ENCODE assay signal across 1 cellular context in genomic region chr17:74935585-74936469, GRCh38.
TF ChIP-seq lines count a peak whose summit lies in the region.

OTOP3 (plus strand) TSS chr17:74935898; CDS start chr17:74935922, 24 bp downstream.

TF ChIP-seq in HepG2, 621 proteins besides CTCF, POLR2A, EP300 and RAD21 (continued from another document):
- TF ChIP-seq HNF4G (IDR thresholded peaks at IDR 0.05; ENCODE audit: borderline replicate concordance, low read depth, low read length): no peak
- TF ChIP-seq HNF4G (CRISPR knock-in tag; IDR thresholded peaks at IDR 0.05; ENCODE audit: borderline replicate concordance, low read depth): no peak
- TF ChIP-seq PITX1 (CRISPR knock-in tag; IDR thresholded peaks at IDR 0.05): peak; percentile 71; the same call in 1 of the 2 replicates
- TF ChIP-seq SMARCC2 (IDR thresholded peaks at IDR 0.05): no peak
- no peak for TF ChIP-seq THRA (CRISPR knock-in tag; IDR thresholded peaks at IDR 0.05; ENCODE audit: borderline replicate concordance)
- TF ChIP-seq ZKSCAN5 (CRISPR knock-in tag; IDR thresholded peaks at IDR 0.05): no peak
- no peak for TF ChIP-seq DR1 (CRISPR knock-in tag; IDR thresholded peaks at IDR 0.05)
- no peak for TF ChIP-seq REST (IDR thresholded peaks at IDR 0.05; ENCODE audit: borderline replicate concordance in 1 of 2, low read depth in 1 of 2, low read length in 2 of 2)
- no peak for TF ChIP-seq KMT2A (CRISPR knock-in tag; IDR thresholded peaks at IDR 0.05)
- TF ChIP-seq KLF6 (CRISPR knock-in tag; IDR thresholded peaks at IDR 0.05): no peak
- no peak for TF ChIP-seq ELF3 (CRISPR knock-in tag; IDR thresholded peaks at IDR 0.05)
- no peak for TF ChIP-seq RAD51 (IDR thresholded peaks at IDR 0.05; ENCODE audit: borderline replicate concordance)
- TF ChIP-seq KLF11 (CRISPR knock-in tag; IDR thresholded peaks at IDR 0.05): no peak
- TF ChIP-seq ZFP36L2 (CRISPR knock-in tag; IDR thresholded peaks at IDR 0.05): no peak
- TF ChIP-seq EZH2 (conservative IDR thresholded peaks at IDR 0.05; ENCODE audit: low read depth, low read length): peak; percentile 23; the same call in 1 of the 2 replicates
- no peak for TF ChIP-seq KAT8 (CRISPR knock-in tag; IDR thresholded peaks at IDR 0.05)
- no peak for TF ChIP-seq PRMT3 (CRISPR knock-in tag; IDR thresholded peaks at IDR 0.05; ENCODE audit: borderline replicate concordance, low read depth)
- TF ChIP-seq ZNF788 (CRISPR knock-in tag; IDR thresholded peaks at IDR 0.05; ENCODE audit: borderline replicate concordance): no peak
- TF ChIP-seq MED1 (CRISPR knock-in tag; IDR thresholded peaks at IDR 0.05): no peak
- TF ChIP-seq TBX2 (CRISPR knock-in tag; IDR thresholded peaks at IDR 0.05; ENCODE audit: borderline replicate concordance): no peak
- TF ChIP-seq SUZ12 (IDR thresholded peaks at IDR 0.05; ENCODE audit: low read depth, low read length): no peak
- TF ChIP-seq LRRFIP1 (CRISPR knock-in tag; conservative IDR thresholded peaks at IDR 0.05): no peak
- no peak for TF ChIP-seq ZNF530 (CRISPR knock-in tag; IDR thresholded peaks at IDR 0.05; ENCODE audit: low read depth)
- no peak for TF ChIP-seq ZC3H4 (CRISPR knock-in tag; IDR thresholded peaks at IDR 0.05; ENCODE audit: borderline replicate concordance)
- TF ChIP-seq E2F2 (CRISPR knock-in tag; IDR thresholded peaks at IDR 0.05; ENCODE audit: borderline replicate concordance): no peak
- no peak for TF ChIP-seq SMAD9 (CRISPR knock-in tag; IDR thresholded peaks at IDR 0.05)
- no peak for TF ChIP-seq ZFP90 (CRISPR knock-in tag; IDR thresholded peaks at IDR 0.05; ENCODE audit: borderline replicate concordance)
- TF ChIP-seq ZNF703 (CRISPR knock-in tag; IDR thresholded peaks at IDR 0.05; ENCODE audit: borderline replicate concordance): 0 out of 2 replicates have a peak, but pooled peaks have one; percentile 37
- no peak for TF ChIP-seq TFDP2 (CRISPR knock-in tag; IDR thresholded peaks at IDR 0.05)
- TF ChIP-seq MXD4 (CRISPR knock-in tag; IDR thresholded peaks at IDR 0.05): no peak
- TF ChIP-seq ZSCAN9 (CRISPR knock-in tag; IDR thresholded peaks at IDR 0.05; ENCODE audit: borderline replicate concordance): no peak
- TF ChIP-seq PRDM10 (CRISPR knock-in tag; IDR thresholded peaks at IDR 0.05; ENCODE audit: low read depth): no peak
- no peak for TF ChIP-seq HOXA5 (CRISPR knock-in tag; IDR thresholded peaks at IDR 0.05)
- TF ChIP-seq TEAD2 (CRISPR knock-in tag; IDR thresholded peaks at IDR 0.05): no peak
- no peak for TF ChIP-seq SMARCE1 (IDR thresholded peaks at IDR 0.05; ENCODE audit: borderline replicate concordance)
- no peak for TF ChIP-seq POGK (CRISPR knock-in tag; conservative IDR thresholded peaks at IDR 0.05)
- no peak for TF ChIP-seq ZBTB37 (CRISPR knock-in tag; IDR thresholded peaks at IDR 0.05)
- no peak for TF ChIP-seq NBN (conservative IDR thresholded peaks at IDR 0.05)
- TF ChIP-seq U2AF1 (optimal IDR thresholded peaks at IDR 0.05; ENCODE audit: low read depth, low read length): no peak
- TF ChIP-seq RBM39 (IDR thresholded peaks at IDR 0.05; ENCODE audit: low read depth, low read length, poor library complexity, severe bottlenecking): peak; percentile 53
- no peak for TF ChIP-seq CHD4 (IDR thresholded peaks at IDR 0.05; ENCODE audit: borderline replicate concordance, low read length)
- TF ChIP-seq ONECUT2 (CRISPR knock-in tag; IDR thresholded peaks at IDR 0.05): peak; percentile 34; the same call in 1 of the 2 replicates
- TF ChIP-seq ZNF317 (CRISPR knock-in tag; IDR thresholded peaks at IDR 0.05): no peak
- no peak for TF ChIP-seq ZNF589 (CRISPR knock-in tag; conservative IDR thresholded peaks at IDR 0.05)
